20 cellular contexts compared by ENCODE assay signal in the genomic region with DNA sequence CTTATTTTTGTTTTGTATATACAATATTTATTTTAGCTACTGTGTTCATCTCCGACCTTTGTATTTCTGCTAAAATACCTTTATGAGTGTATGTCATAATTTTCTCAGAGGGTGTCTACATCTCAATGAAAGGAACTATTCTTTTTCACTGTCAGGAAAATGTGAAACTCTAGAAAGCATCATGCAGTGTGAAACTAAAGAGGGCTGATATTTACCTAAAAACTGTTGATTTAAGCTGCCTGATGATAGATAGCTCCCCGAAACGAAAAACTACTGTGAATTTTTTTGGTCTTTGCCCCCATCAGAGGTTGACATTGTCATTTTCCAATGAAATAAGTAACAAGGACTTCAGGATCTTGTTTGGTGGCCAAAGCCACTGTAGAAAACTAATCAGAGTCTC. TPM values are rescaled to one million over a fixed set of nuclear protein-coding genes. Genes with fewer than 3 reads are reported as not detected.
DNase-seq lines count a peak whose midpoint lies in the region; ATAC-seq, FAIRE-seq and TF ChIP-seq lines count a peak whose summit lies in the region.
"Had no signal": no experiment of that assay in that cellular context is flagged by ENCODE, and none has a peak within 500 bp of the region (broad histone marks: within the 10 kb centered on the region; RNA-seq: fewer than 3 reads in every experiment).

No MANE protein-coding gene starts in this region.

- no peaks in the 10 kb centered on the region for H3K36me3 ChIP-seq in HepG2 (replicated peaks in 1 of 2; ENCODE audit: control insufficient read depth in 1 of 2, insufficient read depth in 2 of 2, low read length in 2 of 2)
- no peaks in the 10 kb centered on the region for H3K36me3 ChIP-seq in right lobe of liver
- no peaks in the 10 kb centered on the region for H3K36me3 ChIP-seq in adrenal gland (replicated peaks in 1 of 2)

- intact Hi-C loops in HepG2 (cut with micrococcal nuclease; ENCODE audit: unreplicated experiment) (loop anchor here (2.0 kb wide), 1 partner anchor 14 kb away; no protein-coding TSS in a partner anchor), right lobe of liver (cut with DNase I) (no loop called here), adrenal gland (cut with DNase I) (no loop called here)

- H3K9me3 ChIP-seq in HepG2 (ENCODE audit: low read length): peaks cover 17% of the 10 kb centered on the region
- no peaks in the 10 kb centered on the region for H3K9me3 ChIP-seq in right lobe of liver
- peaks cover 0 to 15% (median 11%) of the 10 kb centered on the region in 3 donors for H3K9me3 ChIP-seq in adrenal gland (replicated peaks in 1 of 3)
- H3K9me3 ChIP-seq: Caco-2 had no signal

- H3K4me3 ChIP-seq in HepG2 (replicated peaks in 1 of 3; ENCODE audit: insufficient read depth in 1 of 3, low read depth in 2 of 3, low read length in 3 of 3) (no peak overlapping the region), right lobe of liver (no peak overlapping the region), adrenal gland (no peak overlapping the region)
- H3K4me3 ChIP-seq: GM23248 had no signal

- FAIRE-seq in HepG2 (lab: Jason Lieb, UNC): no peak
- FAIRE-seq: G401.6, GM12892, H1 had no signal

- POLR2A ChIA-PET in HepG2 (lab: Yijun Ruan, JAX): no interaction called here

- in situ Hi-C loops in HepG2 (cut with HindIII; ENCODE audit: extremely low pct_ligation_motif_present, low pct_unique_long_range_greater_than_20kb): no loop called here

- H3K27ac ChIP-seq in HepG2 (ENCODE audit: extremely low read length, insufficient read depth, low read length): no peak overlapping the region
- H3K27ac ChIP-seq in right lobe of liver: no peak overlapping the region
- no peak overlapping the region for H3K27ac ChIP-seq in adrenal gland
- H3K27ac ChIP-seq: 22Rv1, GM23248 had no signal

- TF ChIP-seq CTCF in HepG2 (CRISPR knock-in tag; IDR thresholded peaks at IDR 0.05) (no peak), right lobe of liver (IDR thresholded peaks at IDR 0.05) (no peak), adrenal gland (IDR thresholded peaks at IDR 0.05) (no peak)

- 2% methylated on average over 3 of the region's 3 CpGs for WGBS in HepG2 (ENCODE audit: low lambda C conversion rate)
- WGBS in right lobe of liver (ENCODE audit: insufficient coverage, low coverage, low lambda C conversion rate, missing lambda C conversion rate): 81% methylated on average over 3 of the region's 3 CpGs
- WGBS in adrenal gland, 4 donors: 92 to 94% (median 93%) methylated on average over 3 of the region's 3 CpGs

- no peak overlapping the region for H2AFZ ChIP-seq in HepG2 (ENCODE audit: low read length)
- H2AFZ ChIP-seq: GM23248 had no signal

- peak overlapping the region; percentile 33 for H3K4me2 ChIP-seq in HepG2 (ENCODE audit: low read depth, low read length)

- TF ChIP-seq RAD21 in HepG2 (CRISPR knock-in tag; IDR thresholded peaks at IDR 0.05): no peak

- H4K20me1 ChIP-seq in HepG2 (ENCODE audit: insufficient read depth, low read length): no peaks in the 10 kb centered on the region

- no TSS peak for BruUV-seq in HepG2 (replicated peaks; lab: Mats Ljungman, UMichigan)

- TF ChIP-seq EP300 in HepG2 (IDR thresholded peaks at IDR 0.05; ENCODE audit: low read depth in 2 of 2, low read length in 2 of 2) (no peak), HepG2 (CRISPR knock-in tag; IDR thresholded peaks at IDR 0.05; ENCODE audit: borderline replicate concordance) (no peak)

- ATAC-seq in HepG2 (peak; percentile 62), right lobe of liver (no peak)

- no peaks in the 10 kb centered on the region for H3K79me2 ChIP-seq in HepG2 (ENCODE audit: insufficient read depth, low read length)

- DNase-seq in HepG2 (ENCODE audit: low spot score) (peak; percentile 65), right lobe of liver (no peak), NCI-H2081 (lab: John Stamatoyannopoulos, UW) (peak; percentile 18 to 72), NCI-H2227 treated with DMSO at 0.1 percent for 48 hours (lab: John Stamatoyannopoulos, UW) (peak; percentile 86), NCI-H748 treated with DMSO at 0.1 percent for 48 hours (lab: John Stamatoyannopoulos, UW) (peak; percentile 18), adrenal gland (no peak)
- DNase-seq in activated CD4-positive, alpha-beta T cell treated with anti-CD3 and anti-CD28 coated beads, Interleukin-2, amount 50 U/mL, for 1 hour: no peak
- no peak for DNase-seq in NK-92 treated with Interleukin-12 subunit alpha and Interleukin-12 subunit beta, amount 100 ng/mL, for 24 hours (lab: John Stamatoyannopoulos, UW)
- DNase-seq: C1 segment of cervical spinal cord; Caco-2; CD4-positive, alpha-beta memory T cell; DMS153; DND-41; GM23248; H7; HCEC 1CT had no signal

- TF ChIP-seq POLR2A in HepG2 (IDR thresholded peaks at IDR 0.05; ENCODE audit: insufficient read depth in 1 of 2, low read depth in 2 of 2, low read length in 2 of 2) (no peak), right lobe of liver (IDR thresholded peaks at IDR 0.05) (no peak), adrenal gland (IDR thresholded peaks at IDR 0.05) (no peak)

- peaks cover 26% of the 10 kb centered on the region for H3K4me1 ChIP-seq in HepG2 (ENCODE audit: insufficient read depth, low read length)
- no peaks in the 10 kb centered on the region for H3K4me1 ChIP-seq in right lobe of liver
- H3K4me1 ChIP-seq in adrenal gland (replicated peaks in 1 of 2): no peaks in the 10 kb centered on the region
- H3K4me1 ChIP-seq: Caco-2 had no signal

- H3K27me3 ChIP-seq in HepG2 (ENCODE audit: control insufficient read depth in 1 of 2, insufficient read depth in 2 of 2, low read length in 2 of 2) (peaks cover 0 to 3% of the 10 kb centered on the region in 2 experiments; a peak in 1 of 5 replicates), right lobe of liver (no peaks in the 10 kb centered on the region), adrenal gland (no peaks in the 10 kb centered on the region)

- no peak overlapping the region for H3K9ac ChIP-seq in HepG2 (ENCODE audit: insufficient read depth, low read depth, low read length)
- H3K9ac ChIP-seq: GM23248 had no signal

- CTCF ChIA-PET in HepG2 (lab: Yijun Ruan, JAX; ENCODE audit: low intra/inter-chr PET ratio, low total read pairs): no interaction called here

TF ChIP-seq in HepG2, 621 proteins besides CTCF, POLR2A, EP300 and RAD21 (continues in another document):
- TF ChIP-seq BCL6 (CRISPR knock-in tag; IDR thresholded peaks at IDR 0.05) (peak; percentile 92), SOX13 (IDR thresholded peaks at IDR 0.05) (no peak), SOX13 (CRISPR knock-in tag; conservative IDR thresholded peaks at IDR 0.05 in 1 of 2, IDR thresholded peaks at IDR 0.05 in 1 of 2) (peak in 1 of 2 experiments; percentile 35; a peak in 1 of 4 replicates), TOE1 (CRISPR knock-in tag; IDR thresholded peaks at IDR 0.05) (no peak), ZNF33A (CRISPR knock-in tag; IDR thresholded peaks at IDR 0.05; ENCODE audit: borderline replicate concordance) (no peak), NFIC (IDR thresholded peaks at IDR 0.05; ENCODE audit: low read length) (0 out of 2 replicates have a peak, but pooled peaks have one; percentile 27), HNF4A (CRISPR knock-in tag; IDR thresholded peaks at IDR 0.05) (peak; percentile 56)

RNA-seq across cellular contexts. Expression of a gene that starts 38.8 kb away (rescaled TPM):
- total RNA-seq in HepG2 (2016; rRNA removed; fragmentation: Illumina TruSeq; extraction: Trizol) (0.38 TPM in 1 of 2 replicates, not detected in the other), right lobe of liver (1 to 10 TPM in 3 of 6 experiments, under 1 TPM in 2, not detected in 1; 0.25 to 1.7 (median 1.4) TPM), adrenal gland (1 to 10 TPM in 5 of 8 donors, under 1 TPM in 2, not detected in 1; 0.35 to 7.5 (median 2.2) TPM)
- not detected in 2 replicates for total RNA-seq in HepG2 (2016; cell fraction: cytosol; rRNA removed; fragmentation: Illumina TruSeq; extraction: Trizol; ENCODE audit: low read depth)
- total RNA-seq in HepG2 (2016; cell fraction: insoluble cytoplasmic fraction; rRNA removed; fragmentation: Illumina TruSeq; extraction: Trizol): 0.15 and 0.19 TPM in 2 replicates
- total RNA-seq in HepG2 (2016; cell fraction: membrane; rRNA removed; fragmentation: Illumina TruSeq; extraction: Trizol): 0.17 TPM in 1 of 2 replicates, not detected in the other
- total RNA-seq in HepG2 (2016; cell fraction: nucleus; rRNA removed; fragmentation: Illumina TruSeq; extraction: Trizol): 0.50 TPM in 1 of 2 replicates, not detected in the other
- polyA plus RNA-seq in HepG2 (2011; rRNA removed) (3.3 and 3.8 TPM in 2 replicates), adrenal gland (10 to 100 TPM in 2 of 3 donors, under 1 TPM in 1; 0.93 to 46.4 (median 13.2) TPM)
- 1.6 and 1.7 TPM in 2 replicates for polyA plus RNA-seq in HepG2 (2011; cell fraction: cytosol; rRNA removed)
- polyA plus RNA-seq in HepG2 (2011; cell fraction: nucleus; rRNA removed): 21.5 and 25.6 TPM in 2 replicates
- 5.7 and 7.4 TPM in 2 replicates for polyA plus RNA-seq in HepG2 (2012)
- polyA plus RNA-seq in HepG2 (2016; cell fraction: cytosol; fragmentation: Illumina TruSeq; extraction: Trizol; ENCODE audit: low read depth): not detected in 2 replicates
- polyA plus RNA-seq in HepG2 (2016; cell fraction: insoluble cytoplasmic fraction; fragmentation: Illumina TruSeq; extraction: Trizol; ENCODE audit: low read depth): 0.28 TPM in 1 of 2 replicates, not detected in the other
- 0.09 and 0.35 TPM in 2 replicates for polyA plus RNA-seq in HepG2 (2016; cell fraction: membrane; fragmentation: Illumina TruSeq; extraction: Trizol; ENCODE audit: low read depth)
- 1.4 and 1.9 TPM in 2 replicates for polyA plus RNA-seq in HepG2 (2016; cell fraction: nucleus; fragmentation: Illumina TruSeq; extraction: Trizol; ENCODE audit: insufficient read depth, low read depth)
- 1.8 TPM in 1 of 2 replicates, not detected in the other for polyA minus RNA-seq in HepG2 (2011; rRNA and poly(A)+ RNA removed; ENCODE audit: low replicate concordance)
- 0.59 and 0.88 TPM in 2 replicates for polyA minus RNA-seq in HepG2 (2011; cell fraction: cytosol; rRNA and poly(A)+ RNA removed)
- 2.5 and 3.3 TPM in 2 replicates for polyA minus RNA-seq in HepG2 (2011; cell fraction: nucleus; rRNA and poly(A)+ RNA removed)
- total RNA-seq: CD4-positive, alpha-beta memory T cell had no signal
- polyA plus RNA-seq: CD4-positive, alpha-beta memory T cell; GM23248 had no signal

Comparison
In these comparisons a context has a peak if more than half of its experiments do, and no peak if none do; other contexts are left out.
1. DNase-seq: peak in HepG2 (single experiment), NCI-H2081 (2 of 2), NCI-H2227 treated with DMSO at 0.1 percent for 48 hours (single experiment) and NCI-H748 treated with DMSO at 0.1 percent for 48 hours (single experiment); none in right lobe of liver (0 of 3), activated CD4-positive, alpha-beta T cell treated with anti-CD3 and anti-CD28 coated beads, Interleukin-2, amount 50 U/mL, for 1 hour (single experiment), adrenal gland (0 of 7) and NK-92 treated with Interleukin-12 subunit alpha and Interleukin-12 subunit beta, amount 100 ng/mL, for 24 hours (single experiment).